In genomic region chr11:10996678-10997077, GRCh38 we compare ENCODE assay signal across 26 cellular contexts.
"Had no signal": no experiment of that assay in that cellular context is flagged by ENCODE, and none has a peak within 500 bp of the region (broad histone marks: within the 10 kb centered on the region; RNA-seq: fewer than 3 reads in every experiment).

No MANE protein-coding gene starts in this region.

- H2AFZ ChIP-seq: hepatocyte had no signal

- H3K4me1 ChIP-seq: esophagus squamous epithelium, gastrocnemius medialis, heart left ventricle, heart right ventricle had no signal

- H3K9me3 ChIP-seq: esophagus muscularis mucosa, esophagus squamous epithelium, gastrocnemius medialis, gastroesophageal sphincter had no signal

- H3K4me3 ChIP-seq: coronary artery, dorsolateral prefrontal cortex, esophagus muscularis mucosa, esophagus squamous epithelium, gastrocnemius medialis, gastroesophageal sphincter, heart left ventricle, heart right ventricle, hepatocyte had no signal

- DNase-seq: cortex of kidney; dermis blood vessel endothelial cell; dorsolateral prefrontal cortex; effector CD4-positive, alpha-beta T cell; effector CD8-positive, alpha-beta T cell; effector memory CD4-positive, alpha-beta T cell; effector memory CD8-positive, alpha-beta T cell; endodermal cell; erythroblast; esophagus squamous epithelium; foreskin fibroblast; foreskin keratinocyte; foreskin melanocyte; gastrocnemius medialis; glutamatergic neuron; heart left ventricle; heart right ventricle had no signal

- H3K79me2 ChIP-seq: hepatocyte had no signal

- H3K27me3 ChIP-seq: esophagus muscularis mucosa, hepatocyte had no signal

- ATAC-seq: effector memory CD8-positive, alpha-beta T cell; esophagus mucosa; foreskin keratinocyte; gastrocnemius medialis; gastroesophageal sphincter; heart left ventricle; heart right ventricle had no signal

- FAIRE-seq: colon, endometrium, frontal cortex had no signal

- H3K36me3 ChIP-seq: esophagus muscularis mucosa, esophagus squamous epithelium, gastrocnemius medialis, gastroesophageal sphincter, heart left ventricle, heart right ventricle had no signal

- H3K4me2 ChIP-seq: hepatocyte had no signal

- H3K27ac ChIP-seq: coronary artery, dorsolateral prefrontal cortex, epithelial cell of prostate, esophagus muscularis mucosa, esophagus squamous epithelium, foreskin keratinocyte, gastrocnemius medialis, gastroesophageal sphincter, heart left ventricle, heart right ventricle, hepatocyte had no signal
